16 cellular contexts compared by ENCODE assay signal in genomic region chr2:78023356-78023755, GRCh38.
DNase-seq lines count a peak whose midpoint lies in the region; ATAC-seq and TF ChIP-seq lines count a peak whose summit lies in the region.
"Had no signal": no experiment of that assay in that cellular context is flagged by ENCODE, and none has a peak within 500 bp of the region (broad histone marks: within the 10 kb centered on the region; RNA-seq: fewer than 3 reads in every experiment).

No MANE protein-coding gene starts in this region.

- TF ChIP-seq POLR2A in heart left ventricle (IDR thresholded peaks at IDR 0.05): no peak

- H3K27ac Mint-ChIP-seq in GM23338: no peak overlapping the region
- no peak overlapping the region for H3K27ac Mint-ChIP-seq in neural progenitor cell
- H3K27ac Mint-ChIP-seq in activated CD4-positive, alpha-beta T cell treated with anti-CD3 and anti-CD28 coated beads, Interleukin-2, amount 10 ng/mL, durations not matched to agents 24 days and 14 days: no peak overlapping the region

- no peak overlapping the region for H3K27ac ChIP-seq in GM23338 (ENCODE audit: low read depth)
- H3K27ac ChIP-seq in WERI-Rb-1: no peak overlapping the region
- H3K27ac ChIP-seq in neural progenitor cell: no peak overlapping the region
- H3K27ac ChIP-seq in heart left ventricle: no peak overlapping the region
- H3K27ac ChIP-seq: BLaER1 had no signal

- H3K27me3 ChIP-seq in GM23338 (ENCODE audit: insufficient read depth) (no peaks in the 10 kb centered on the region), WERI-Rb-1 (ENCODE audit: insufficient read depth, low read depth, severe bottlenecking) (no peaks in the 10 kb centered on the region), neural progenitor cell (no peaks in the 10 kb centered on the region), heart left ventricle (no peaks in the 10 kb centered on the region)
- H3K27me3 ChIP-seq: BLaER1 had no signal

- H3K9me3 ChIP-seq in WERI-Rb-1 (ENCODE audit: severe bottlenecking) (peaks cover 3% of the 10 kb centered on the region), neural progenitor cell (ENCODE audit: low read depth) (no peaks in the 10 kb centered on the region), heart left ventricle (peaks cover 0 to 25% (median 0%) of the 10 kb centered on the region in 12 donors)
- H3K9me3 ChIP-seq: BLaER1 had no signal

- H3K27me3 Mint-ChIP-seq in GM23338 (ENCODE audit: insufficient read depth, low read depth, poor library complexity) (no peaks in the 10 kb centered on the region), neural progenitor cell (ENCODE audit: insufficient read depth, low read depth) (no peaks in the 10 kb centered on the region)
- no peaks in the 10 kb centered on the region for H3K27me3 Mint-ChIP-seq in activated CD4-positive, alpha-beta T cell treated with anti-CD3 and anti-CD28 coated beads, Interleukin-2, amount 10 ng/mL, durations not matched to agents 24 days and 14 days
- H3K27me3 Mint-ChIP-seq: CD4-positive, alpha-beta memory T cell had no signal

- H3K9me3 Mint-ChIP-seq in GM23338 (peaks cover 28% of the 10 kb centered on the region), neural progenitor cell (peaks cover 3% of the 10 kb centered on the region)
- H3K9me3 Mint-ChIP-seq in activated CD4-positive, alpha-beta T cell treated with anti-CD3 and anti-CD28 coated beads, Interleukin-2, amount 10 ng/mL, durations not matched to agents 24 days and 14 days: peaks cover under 1% of the 10 kb centered on the region

- no peak overlapping the region for H3K9ac ChIP-seq in neural progenitor cell
- H3K9ac ChIP-seq: BLaER1 had no signal

- H3K36me3 Mint-ChIP-seq in GM23338 (ENCODE audit: low read depth): peaks cover 19% of the 10 kb centered on the region
- H3K36me3 Mint-ChIP-seq in neural progenitor cell: no peaks in the 10 kb centered on the region
- H3K36me3 Mint-ChIP-seq in activated CD4-positive, alpha-beta T cell treated with anti-CD3 and anti-CD28 coated beads, Interleukin-2, amount 10 ng/mL, durations not matched to agents 24 days and 14 days (ENCODE audit: low read depth): no peaks in the 10 kb centered on the region
- H3K36me3 Mint-ChIP-seq: CD14-positive monocyte; CD4-positive, alpha-beta memory T cell had no signal

- H3K4me1 Mint-ChIP-seq in GM23338 (no peaks in the 10 kb centered on the region), neural progenitor cell (no peaks in the 10 kb centered on the region)
- no peaks in the 10 kb centered on the region for H3K4me1 Mint-ChIP-seq in activated CD4-positive, alpha-beta T cell treated with anti-CD3 and anti-CD28 coated beads, Interleukin-2, amount 10 ng/mL, durations not matched to agents 24 days and 14 days
- H3K4me1 Mint-ChIP-seq: CD14-positive monocyte; CD4-positive, alpha-beta memory T cell had no signal

- no peaks in the 10 kb centered on the region for H3K4me1 ChIP-seq in GM23338 (ENCODE audit: insufficient read depth)
- no peaks in the 10 kb centered on the region for H3K4me1 ChIP-seq in neural progenitor cell
- H3K4me1 ChIP-seq in heart left ventricle: no peaks in the 10 kb centered on the region
- H3K4me1 ChIP-seq: BLaER1 had no signal

- DNase-seq in GM23338 (ENCODE audit: low spot score) (peak; percentile 11), WERI-Rb-1 (no peak), epithelial cell of proximal tubule (ENCODE audit: low read depth) (no peak), neural progenitor cell (ENCODE audit: low spot score) (no peak), NOMO-1 treated with dmso at 0.1 percent for 144 hours (lab: John Stamatoyannopoulos, UW; ENCODE audit: unreplicated experiment) (no peak), heart left ventricle (no peak)
- no peak for DNase-seq in activated CD4-positive, alpha-beta T cell treated with anti-CD3 and anti-CD28 coated beads, Interleukin-2, amount 10 ng/mL, durations not matched to agents 24 days and 14 days
- DNase-seq: 8988T; CD4-positive, alpha-beta memory T cell; DMS153; DMS79; GDM1; HCEC 1CT had no signal

- H3K4me2 ChIP-seq in GM23338 (no peak overlapping the region), neural progenitor cell (no peak overlapping the region)
- H3K4me2 ChIP-seq: BLaER1 had no signal

- H3K79me2 ChIP-seq in GM23338 (replicated peaks; ENCODE audit: insufficient read depth) (no peaks in the 10 kb centered on the region), neural progenitor cell (ENCODE audit: low read depth) (no peaks in the 10 kb centered on the region)

- no peak overlapping the region for H2AFZ ChIP-seq in GM23338
- H2AFZ ChIP-seq in neural progenitor cell (replicated peaks): no peak overlapping the region

- no peak overlapping the region for H3K4me3 ChIP-seq in GM23338
- H3K4me3 ChIP-seq in WERI-Rb-1 (ENCODE audit: low read depth, low read length): no peak overlapping the region
- no peak overlapping the region for H3K4me3 ChIP-seq in epithelial cell of proximal tubule (ENCODE audit: low read depth, low read length)
- no peak overlapping the region for H3K4me3 ChIP-seq in neural progenitor cell
- H3K4me3 ChIP-seq in heart left ventricle: no peak overlapping the region
- H3K4me3 ChIP-seq: BLaER1 had no signal

- 0 out of 4 replicates have a peak, but pooled peaks have one; percentile 9 to 11 for TF ChIP-seq CTCF in GM23338 (conservative IDR thresholded peaks at IDR 0.05; ENCODE audit: low read depth in 2 of 2)
- peak; percentile 30; the same call in 1 of the 2 replicates for TF ChIP-seq CTCF in WERI-Rb-1 (IDR thresholded peaks at IDR 0.05; ENCODE audit: low read depth, low read length)
- peak; percentile 8 for TF ChIP-seq CTCF in epithelial cell of proximal tubule (conservative IDR thresholded peaks at IDR 0.05; ENCODE audit: low read depth, low read length)
- TF ChIP-seq CTCF in neural progenitor cell (IDR thresholded peaks at IDR 0.05): peak; percentile 15
- no peak for TF ChIP-seq CTCF in heart left ventricle (IDR thresholded peaks at IDR 0.05)

- ATAC-seq in GM23338 (peak; percentile 58; the same call in 2 of the 3 replicates), GM21528 (IDR thresholded peaks at IDR 0.05; ENCODE audit: low FRiP score, unreplicated experiment) (no peak), heart left ventricle (no peak)

- H3K36me3 ChIP-seq in GM23338 (ENCODE audit: insufficient read depth) (peaks cover 2% of the 10 kb centered on the region; the same call in 1 of the 2 replicates), WERI-Rb-1 (no peaks in the 10 kb centered on the region), neural progenitor cell (no peaks in the 10 kb centered on the region), heart left ventricle (no peaks in the 10 kb centered on the region)
- H3K36me3 ChIP-seq: BLaER1 had no signal

- no peaks in the 10 kb centered on the region for H3F3A ChIP-seq in GM23338 (replicated peaks; ENCODE audit: low read depth)
- no peaks in the 10 kb centered on the region for H3F3A ChIP-seq in neural progenitor cell (ENCODE audit: low read depth)

- intact Hi-C loops in activated CD4-positive, alpha-beta T cell treated with anti-CD3 and anti-CD28 coated beads, Interleukin-2, amount 10 ng/mL, durations not matched to agents 24 days and 14 days (cut with micrococcal nuclease): no loop called here
- intact Hi-C loops in heart left ventricle (cut with DNase I): no loop called here

- H4K20me1 ChIP-seq in GM23338 (replicated peaks; ENCODE audit: insufficient read depth) (no peaks in the 10 kb centered on the region), neural progenitor cell (ENCODE audit: low read depth) (no peaks in the 10 kb centered on the region)
- H4K20me1 ChIP-seq: BLaER1 had no signal

- WGBS in heart left ventricle, 4 donors: 38 to 60% (median 43%) methylated on average over 1 of the region's 1 CpG

- H3K9me2 ChIP-seq in GM23338 (ENCODE audit: insufficient read depth): peaks cover 2% of the 10 kb centered on the region; the same call in 1 of the 2 replicates

- H3K4me3 Mint-ChIP-seq in GM23338 (no peak overlapping the region), neural progenitor cell (no peak overlapping the region)
- no peak overlapping the region for H3K4me3 Mint-ChIP-seq in activated CD4-positive, alpha-beta T cell treated with anti-CD3 and anti-CD28 coated beads, Interleukin-2, amount 10 ng/mL, durations not matched to agents 24 days and 14 days
- H3K4me3 Mint-ChIP-seq: CD14-positive monocyte; CD4-positive, alpha-beta memory T cell had no signal

TF ChIP-seq in GM23338, 12 proteins besides CTCF, POLR2A, EP300 and RAD21 (continues in another document):
- TF ChIP-seq EZH2 (IDR thresholded peaks at IDR 0.05; ENCODE audit: low read depth, unreplicated experiment) (no peak), ZNF114 (CRISPR knock-in tag; IDR thresholded peaks at IDR 0.05) (no peak)

Comparison
In these comparisons a context has a peak if more than half of its experiments do, and no peak if none do; other contexts are left out.
1. CTCF ChIP-seq: peak in GM23338 (2 of 2), WERI-Rb-1 (single experiment), epithelial cell of proximal tubule (single experiment) and neural progenitor cell (single experiment); none in heart left ventricle (0 of 12).